Comparison of ENCODE assay signal across 10 cellular contexts in the genomic region with DNA sequence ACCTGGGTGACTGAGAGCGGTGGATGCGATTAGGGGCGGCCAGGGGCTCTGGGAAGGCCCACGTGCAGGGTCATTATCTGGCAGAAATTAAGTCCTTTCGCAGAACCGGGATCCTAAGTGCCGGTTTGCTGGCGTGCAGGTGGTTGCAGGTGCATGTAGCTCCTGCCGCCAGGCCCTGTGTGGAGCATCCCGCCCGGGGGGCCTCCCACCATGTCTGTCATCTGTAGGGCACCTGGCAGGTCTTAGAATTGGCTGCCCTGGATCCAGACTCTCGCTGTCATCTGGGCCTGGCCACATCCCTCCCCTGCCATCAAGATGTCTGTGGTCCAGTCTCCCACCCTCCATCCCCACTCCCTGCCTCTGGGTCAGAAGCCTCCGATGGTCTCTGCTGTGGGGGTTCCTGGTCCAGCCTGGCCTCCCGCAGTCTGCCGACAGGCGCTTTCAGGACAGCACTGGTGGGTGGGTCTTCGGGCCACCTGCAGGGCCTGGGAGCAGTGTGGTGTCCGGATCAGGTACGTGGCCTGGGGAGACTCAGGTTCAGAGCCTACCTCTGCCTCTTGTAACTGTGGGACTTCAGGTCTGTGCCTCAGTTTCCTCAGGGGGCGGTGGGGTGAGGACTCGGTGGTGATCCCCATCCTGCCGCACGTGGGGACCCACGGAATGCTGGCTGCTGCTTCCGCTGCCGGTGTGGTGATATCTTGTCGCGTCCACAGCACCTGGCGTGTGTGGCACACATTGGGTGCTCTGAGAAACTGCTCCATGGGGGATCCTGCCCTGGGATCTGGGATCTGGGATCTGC. TPM values are rescaled to one million over a fixed set of nuclear protein-coding genes. Genes with fewer than 3 reads are reported as not detected.
DNase-seq lines count a peak whose midpoint lies in the region; ATAC-seq and TF ChIP-seq lines count a peak whose summit lies in the region.
"Had no signal": no experiment of that assay in that cellular context is flagged by ENCODE, and none has a peak within 500 bp of the region (broad histone marks: within the 10 kb centered on the region; RNA-seq: fewer than 3 reads in every experiment).

No MANE protein-coding gene starts in this region.

- no peak for TF ChIP-seq CTCF in ovary (IDR thresholded peaks at IDR 0.05)

- no peak for ATAC-seq in right cardiac atrium
- no peak for ATAC-seq in Right ventricle myocardium inferior
- ATAC-seq in effector memory CD8-positive, alpha-beta T cell (replicated peaks): no peak
- no peak for ATAC-seq in GM21515 (IDR thresholded peaks at IDR 0.05; ENCODE audit: unreplicated experiment)
- no peak for ATAC-seq in HG02623 (IDR thresholded peaks at IDR 0.05; ENCODE audit: unreplicated experiment)

- no peak for TF ChIP-seq EP300 in ovary (IDR thresholded peaks at IDR 0.05)

- H3K4me1 ChIP-seq in right cardiac atrium (ENCODE audit: control insufficient read depth, insufficient read depth, low read length) (peaks cover 18% of the 10 kb centered on the region), ovary (ENCODE audit: insufficient read depth) (peaks cover 47% of the 10 kb centered on the region)

- peak overlapping the region; percentile 26 for H3K4me3 ChIP-seq in right cardiac atrium (ENCODE audit: low read length)
- H3K4me3 ChIP-seq in ovary: peak overlapping the region; percentile 27

- H3K27ac ChIP-seq in right cardiac atrium (ENCODE audit: low read length): peak overlapping the region; percentile 96
- H3K27ac ChIP-seq in ovary: peak overlapping the region in 1 of 2 donors; percentile 72

- peaks cover 21 to 24% of the 10 kb centered on the region in 2 donors for H3K4me1 Mint-ChIP-seq in effector memory CD8-positive, alpha-beta T cell (ENCODE audit: low read depth in 2 of 2)

- H3K9me3 ChIP-seq in right cardiac atrium (ENCODE audit: control insufficient read depth, low read length) (no peaks in the 10 kb centered on the region), ovary (no peaks in the 10 kb centered on the region)

- H3K27me3 ChIP-seq in right cardiac atrium (ENCODE audit: control insufficient read depth, insufficient read depth): no peaks in the 10 kb centered on the region
- H3K27me3 ChIP-seq in ovary: no peaks in the 10 kb centered on the region

- TF ChIP-seq POLR2A in ovary (IDR thresholded peaks at IDR 0.05): no peak

- H3K4me3 Mint-ChIP-seq in effector memory CD8-positive, alpha-beta T cell: peak overlapping the region; percentile 43 to 64

- intact Hi-C loops in right cardiac atrium (cut with DNase I) (loop anchor here in 2 of 4 donors (10.0 kb wide), 1 partner anchor 135 kb away; no protein-coding TSS in a partner anchor), Right ventricle myocardium inferior (cut with DNase I) (loop anchor here (5.0 kb wide), 2 partner anchors 37 to 137 kb away; a partner anchor contains a TSS), ovary (cut with DNase I) (loop anchor here in 2 of 4 donors (10.0 kb wide), 2 partner anchors 135 to 145 kb away; no protein-coding TSS in a partner anchor)

- no peaks in the 10 kb centered on the region for H3K9me3 Mint-ChIP-seq in effector memory CD8-positive, alpha-beta T cell
- H3K9me3 Mint-ChIP-seq: brain had no signal

- peaks cover 36 to 59% of the 10 kb centered on the region in 2 donors for H3K27me3 Mint-ChIP-seq in effector memory CD8-positive, alpha-beta T cell

- 80% methylated on average over 29 of the region's 29 CpGs for WGBS in right cardiac atrium
- 88 to 92% (median 90%) methylated on average over 28 to 29 of the region's 29 CpGs for WGBS in ovary, 3 donors

- DNase-seq in right cardiac atrium (peak in 2 of 3 donors; percentile 53 to 60), Right ventricle myocardium inferior (ENCODE audit: missing footprints) (no peak), ovary (peak in 2 of 5 donors; percentile 15 to 23), GM19240 (ENCODE audit: insufficient read length, low spot score) (no peak), NCI-H1105 (lab: John Stamatoyannopoulos, UW) (no peak)
- DNase-seq in effector memory CD8-positive, alpha-beta T cell: no peak
- DNase-seq: stimulated activated CD4-positive, alpha-beta T cell treated with anti-CD3 and anti-CD28 coated beads, Interleukin-2, amount 100 ng/mL, for 48 hours had no signal

- H3K36me3 ChIP-seq in ovary: no peaks in the 10 kb centered on the region

- peak overlapping the region in 1 of 2 donors; percentile 45 for H3K27ac Mint-ChIP-seq in effector memory CD8-positive, alpha-beta T cell

- H3K36me3 Mint-ChIP-seq in effector memory CD8-positive, alpha-beta T cell (ENCODE audit: insufficient read depth): peaks cover 6% of the 10 kb centered on the region
- H3K36me3 Mint-ChIP-seq: brain had no signal

RNA-seq across cellular contexts. Expression of a gene that starts 5.4 kb away (rescaled TPM):
- total RNA-seq in right cardiac atrium: 10 to 100 TPM; 63.3 to 71.6 (median 69.7) TPM
- polyA plus RNA-seq in right cardiac atrium: 69.8 TPM
- 64.7 TPM for total RNA-seq in Right ventricle myocardium inferior
- total RNA-seq in ovary: 10 to 100 TPM; 27.3 to 66.7 (median 57.1) TPM
- 10 to 100 TPM; 44.0 to 46.2 TPM for polyA plus RNA-seq in ovary

RNA-seq across cellular contexts. Expression of a gene that starts 36.3 kb away (rescaled TPM):
- 1 to 10 TPM; 1.8 to 2.5 (median 2.1) TPM for total RNA-seq in right cardiac atrium
- polyA plus RNA-seq in right cardiac atrium: 1.00 TPM
- 2.9 TPM for total RNA-seq in Right ventricle myocardium inferior
- total RNA-seq in ovary: 1 to 10 TPM; 1.2 to 4.8 (median 1.4) TPM
- polyA plus RNA-seq in ovary: 1 to 10 TPM; 1.2 to 1.9 TPM

RNA-seq across cellular contexts. Expression of a gene that starts 37.3 kb away (rescaled TPM):
- total RNA-seq in right cardiac atrium (1,000 to 10,000 TPM in 2 of 4 donors, 100 to 1,000 TPM in 2; 784 to 1,020 (median 971) TPM), Right ventricle myocardium inferior (775 TPM), ovary (100 to 1,000 TPM; 274 to 670 (median 503) TPM)
- polyA plus RNA-seq in right cardiac atrium (1,565 TPM), ovary (100 to 1,000 TPM; 241 to 530 TPM)

Comparison
In these comparisons a context has a peak if more than half of its experiments do, and no peak if none do; other contexts are left out.
1. DNase-seq: peak in right cardiac atrium (2 of 3); none in Right ventricle myocardium inferior (single experiment), effector memory CD8-positive, alpha-beta T cell (0 of 3), GM19240 (single experiment) and NCI-H1105 (single experiment).